In the genomic region with DNA sequence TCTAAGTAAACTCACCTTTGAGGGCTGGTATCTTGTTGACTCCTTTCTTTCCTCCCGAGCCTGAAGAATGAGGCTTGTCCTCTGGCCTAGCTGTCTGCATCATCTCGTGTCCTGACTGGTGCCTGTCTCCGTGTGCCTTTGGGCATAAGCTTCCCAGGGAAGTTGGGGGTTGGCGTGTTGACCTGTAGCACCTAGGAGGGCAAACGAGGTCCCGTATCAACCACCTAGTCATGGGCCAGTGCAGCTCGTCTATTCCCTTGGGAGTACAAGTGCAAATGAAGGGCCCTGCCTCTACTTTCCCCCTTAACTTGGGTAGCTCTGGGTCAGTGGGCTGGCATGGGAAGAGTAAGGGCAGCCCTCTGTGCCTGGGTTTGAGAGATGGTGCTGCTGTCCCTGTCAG, we compare ENCODE assay signal across 25 cellular contexts. TPM values are rescaled to one million over a fixed set of nuclear protein-coding genes. Genes with fewer than 3 reads are reported as not detected.
A peak's percentile ranks its signal among the peaks of the same experiment; 100 is the strongest.
DNase-seq lines count a peak whose midpoint lies in the region; ATAC-seq and TF ChIP-seq lines count a peak whose summit lies in the region.
"Had no signal": no experiment of that assay in that cellular context is flagged by ENCODE, and none has a peak within 500 bp of the region (broad histone marks: within the 10 kb centered on the region; RNA-seq: fewer than 3 reads in every experiment).

No MANE protein-coding gene starts in this region.

- intact Hi-C loops in activated T-helper 1 cell treated with anti-CD3 and anti-CD28 coated beads, Interleukin-12 subunit alpha, Interleukin-12 subunit beta, Interleukin-2, Interleukin-4 antibody, amounts not matched to agents 30 ng/mL and 10 ng/mL and 1 ng/mL, durations not matched to agents 14 hours and 24 hours and 36 hours (cut with micrococcal nuclease), result loop anchor here (10.0 kb wide), 1 partner anchor 1325 kb away; the partner anchor contains the start of genes CYB561D2, NPRL2 and TMEM115
- intact Hi-C loops in natural killer cell (cut with micrococcal nuclease), result no loop called here

- no peaks in the 10 kb centered on the region for H3K9me3 Mint-ChIP-seq in activated CD4-positive, alpha-beta T cell treated with anti-CD3 and anti-CD28 coated beads, Interleukin-2, amount 10 ng/mL, durations not matched to agents 7 days and 5 days
- H3K9me3 Mint-ChIP-seq in CD8-positive, alpha-beta memory T cell, result no peaks in the 10 kb centered on the region
- H3K9me3 Mint-ChIP-seq in activated T-helper 1 cell treated with anti-CD3 and anti-CD28 coated beads, Interleukin-12 subunit alpha, Interleukin-12 subunit beta, Interleukin-2, Interleukin-4 antibody, amounts not matched to agents 30 ng/mL and 10 ng/mL and 1 ng/mL, durations not matched to agents 14 hours and 24 hours and 36 hours, result no peaks in the 10 kb centered on the region
- no peaks in the 10 kb centered on the region for H3K9me3 Mint-ChIP-seq in natural killer cell
- H3K9me3 Mint-ChIP-seq: brain, CD14-positive monocyte had no signal

- H3K36me3 ChIP-seq in CD8-positive, alpha-beta memory T cell (ENCODE audit: insufficient read depth, low read length), result peaks cover 25% of the 10 kb centered on the region
- H3K36me3 ChIP-seq: SJCRH30 had no signal

- no peak for TF ChIP-seq CTCF in natural killer cell (IDR thresholded peaks at IDR 0.05)

- H3K4me1 ChIP-seq in CD8-positive, alpha-beta memory T cell (ENCODE audit: insufficient read depth, low read length), result peaks cover 97% of the 10 kb centered on the region
- H3K4me1 ChIP-seq: SJCRH30 had no signal

- H3K27ac Mint-ChIP-seq in activated CD4-positive, alpha-beta T cell treated with anti-CD3 and anti-CD28 coated beads, Interleukin-2, amount 10 ng/mL, durations not matched to agents 7 days and 5 days, result peak overlapping the region; percentile 78
- peak overlapping the region; percentile 36 to 90 (median 79) for H3K27ac Mint-ChIP-seq in CD8-positive, alpha-beta memory T cell
- H3K27ac Mint-ChIP-seq in activated T-helper 1 cell treated with anti-CD3 and anti-CD28 coated beads, Interleukin-12 subunit alpha, Interleukin-12 subunit beta, Interleukin-2, Interleukin-4 antibody, amounts not matched to agents 30 ng/mL and 10 ng/mL and 1 ng/mL, durations not matched to agents 14 hours and 24 hours and 36 hours, result peak overlapping the region; percentile 73
- peak overlapping the region; percentile 81 for H3K27ac Mint-ChIP-seq in natural killer cell
- H3K27ac Mint-ChIP-seq: progenitor cell of endocrine pancreas had no signal

- DNase-seq in activated CD4-positive, alpha-beta T cell treated with anti-CD3 and anti-CD28 coated beads, Interleukin-2, amount 10 ng/mL, durations not matched to agents 7 days and 5 days, result no peak
- DNase-seq in activated CD4-positive, alpha-beta T cell treated with anti-CD3 and anti-CD28 coated beads, Interleukin-2, amount 50 U/mL, for 4 hours, result no peak
- peak in 1 of 5 donors; percentile 35 for DNase-seq in CD8-positive, alpha-beta memory T cell
- DNase-seq in activated T-helper 1 cell treated with anti-CD3 and anti-CD28 coated beads, Interleukin-12 subunit alpha, Interleukin-12 subunit beta, Interleukin-2, Interleukin-4 antibody, amounts not matched to agents 30 ng/mL and 10 ng/mL and 1 ng/mL, durations not matched to agents 14 hours and 24 hours and 36 hours (ENCODE audit: low spot score), result no peak
- no peak for DNase-seq in natural killer cell
- no peak for DNase-seq in amygdala (lab: John Stamatoyannopoulos, UW)
- no peak for DNase-seq in anterior cingulate cortex (lab: John Stamatoyannopoulos, UW)
- DNase-seq: activated CD4-positive, alpha-beta T cell treated with anti-CD3 and anti-CD28 coated beads for 4 hours; cortex of kidney; DMS79 treated with DMSO at 0.1 percent for 48 hours; NCI-H1105 treated with DMSO at 0.1 percent for 48 hours; NCI-H526; OCI-M1; SJCRH30; T1000; transverse colon had no signal

- H3K4me3 ChIP-seq in CD8-positive, alpha-beta memory T cell (ENCODE audit: low read length), result no peak overlapping the region
- H3K4me3 ChIP-seq: gastroesophageal sphincter, SJCRH30, transverse colon had no signal

- H3K9me3 ChIP-seq in CD8-positive, alpha-beta memory T cell (ENCODE audit: low read length), result no peaks in the 10 kb centered on the region
- H3K9me3 ChIP-seq: gastroesophageal sphincter, SJCRH30, transverse colon had no signal

- no peak overlapping the region for H3K27ac ChIP-seq in CD8-positive, alpha-beta memory T cell (ENCODE audit: low read depth, low read length)
- H3K27ac ChIP-seq: gastroesophageal sphincter, SJCRH30 had no signal

- H3K4me3 Mint-ChIP-seq in activated CD4-positive, alpha-beta T cell treated with anti-CD3 and anti-CD28 coated beads, Interleukin-2, amount 10 ng/mL, durations not matched to agents 7 days and 5 days, result no peak overlapping the region
- peak overlapping the region in 2 of 7 donors; percentile 27 to 33 for H3K4me3 Mint-ChIP-seq in CD8-positive, alpha-beta memory T cell
- H3K4me3 Mint-ChIP-seq in activated T-helper 1 cell treated with anti-CD3 and anti-CD28 coated beads, Interleukin-12 subunit alpha, Interleukin-12 subunit beta, Interleukin-2, Interleukin-4 antibody, amounts not matched to agents 30 ng/mL and 10 ng/mL and 1 ng/mL, durations not matched to agents 14 hours and 24 hours and 36 hours, result no peak overlapping the region
- no peak overlapping the region for H3K4me3 Mint-ChIP-seq in natural killer cell
- H3K4me3 Mint-ChIP-seq: brain, CD14-positive monocyte had no signal

- H3K36me3 Mint-ChIP-seq in activated CD4-positive, alpha-beta T cell treated with anti-CD3 and anti-CD28 coated beads, Interleukin-2, amount 10 ng/mL, durations not matched to agents 7 days and 5 days (ENCODE audit: low read depth), result peaks cover 54% of the 10 kb centered on the region
- peaks cover 6 to 54% (median 12%) of the 10 kb centered on the region in 3 donors for H3K36me3 Mint-ChIP-seq in CD8-positive, alpha-beta memory T cell
- peaks cover 34% of the 10 kb centered on the region for H3K36me3 Mint-ChIP-seq in activated T-helper 1 cell treated with anti-CD3 and anti-CD28 coated beads, Interleukin-12 subunit alpha, Interleukin-12 subunit beta, Interleukin-2, Interleukin-4 antibody, amounts not matched to agents 30 ng/mL and 10 ng/mL and 1 ng/mL, durations not matched to agents 14 hours and 24 hours and 36 hours (ENCODE audit: low read depth)
- H3K36me3 Mint-ChIP-seq in natural killer cell, result peaks cover 7% of the 10 kb centered on the region

- no peaks in the 10 kb centered on the region for H3K27me3 ChIP-seq in CD8-positive, alpha-beta memory T cell (ENCODE audit: insufficient read depth, low read length, poor library complexity, severe bottlenecking)
- H3K27me3 ChIP-seq: gastroesophageal sphincter, SJCRH30, transverse colon had no signal

- CTCF ChIA-PET in activated CD4-positive, alpha-beta T cell treated with anti-CD3 and anti-CD28 coated beads, Interleukin-2, amount 10 ng/mL, durations not matched to agents 7 days and 5 days (lab: Charles Lee), result interaction anchor here (0.7 to 10.5 kb wide), 4 partner anchors 8 to 292 kb away, joined by 3 to 144 read pairs (median 60); partner anchors contain the start of genes DCAF1 and TEX264
- CTCF ChIA-PET in CD8-positive, alpha-beta memory T cell (lab: Charles Lee), result interaction anchor here (1.3 to 14.8 kb wide), 5 partner anchors 10 to 1064 kb away, joined by 3 to 210 read pairs (median 23); partner anchors contain the start of genes DCAF1 and TEX264

- POLR2A ChIA-PET in activated CD4-positive, alpha-beta T cell treated with anti-CD3 and anti-CD28 coated beads, Interleukin-2, amount 10 ng/mL, durations not matched to agents 7 days and 5 days (lab: Charles Lee), result no interaction called here
- POLR2A ChIA-PET in CD8-positive, alpha-beta memory T cell (lab: Charles Lee), result interaction anchor here (3.0 to 4.3 kb wide), 2 partner anchors 7 to 179 kb away, joined by 26 to 89 read pairs; partner anchors contain the start of gene DCAF1

- no peaks in the 10 kb centered on the region for H3K27me3 Mint-ChIP-seq in activated CD4-positive, alpha-beta T cell treated with anti-CD3 and anti-CD28 coated beads, Interleukin-2, amount 10 ng/mL, durations not matched to agents 7 days and 5 days
- peaks cover 0 to 1% of the 10 kb centered on the region in 2 donors for H3K27me3 Mint-ChIP-seq in CD8-positive, alpha-beta memory T cell
- H3K27me3 Mint-ChIP-seq in activated T-helper 1 cell treated with anti-CD3 and anti-CD28 coated beads, Interleukin-12 subunit alpha, Interleukin-12 subunit beta, Interleukin-2, Interleukin-4 antibody, amounts not matched to agents 30 ng/mL and 10 ng/mL and 1 ng/mL, durations not matched to agents 14 hours and 24 hours and 36 hours (ENCODE audit: insufficient read depth), result no peaks in the 10 kb centered on the region
- H3K27me3 Mint-ChIP-seq in natural killer cell (ENCODE audit: low read depth in 2 of 2), result no peaks in the 10 kb centered on the region
- H3K27me3 Mint-ChIP-seq: brain, progenitor cell of endocrine pancreas had no signal

- no peak for ATAC-seq in natural killer cell
- no peak for ATAC-seq in HG03378 (IDR thresholded peaks at IDR 0.05; ENCODE audit: unreplicated experiment)
- ATAC-seq: gastroesophageal sphincter, HCT116 had no signal

- peaks cover 90% of the 10 kb centered on the region for H3K4me1 Mint-ChIP-seq in activated CD4-positive, alpha-beta T cell treated with anti-CD3 and anti-CD28 coated beads, Interleukin-2, amount 10 ng/mL, durations not matched to agents 7 days and 5 days
- peaks cover 68 to 97% (median 96%) of the 10 kb centered on the region in 3 donors for H3K4me1 Mint-ChIP-seq in CD8-positive, alpha-beta memory T cell
- peaks cover 94% of the 10 kb centered on the region for H3K4me1 Mint-ChIP-seq in activated T-helper 1 cell treated with anti-CD3 and anti-CD28 coated beads, Interleukin-12 subunit alpha, Interleukin-12 subunit beta, Interleukin-2, Interleukin-4 antibody, amounts not matched to agents 30 ng/mL and 10 ng/mL and 1 ng/mL, durations not matched to agents 14 hours and 24 hours and 36 hours (ENCODE audit: low read depth)
- peaks cover 64 to 83% of the 10 kb centered on the region in 2 donors for H3K4me1 Mint-ChIP-seq in natural killer cell

RNA-seq across cellular contexts. Expression of gene TEX264, which starts 8.7 kb away (rescaled TPM):
- 10 to 100 TPM; 75.2 to 81.4 TPM for total RNA-seq in activated CD4-positive, alpha-beta T cell treated with anti-CD3 and anti-CD28 coated beads, Interleukin-2, amount 10 ng/mL, durations not matched to agents 7 days and 5 days
- total RNA-seq in CD8-positive, alpha-beta memory T cell, result 10 to 100 TPM; 48.2 to 52.3 TPM
- polyA plus RNA-seq in CD8-positive, alpha-beta memory T cell, result 110 TPM
- 50.3 and 52.0 TPM in 2 replicates for total RNA-seq in activated T-helper 1 cell treated with anti-CD3 and anti-CD28 coated beads, Interleukin-12 subunit alpha, Interleukin-12 subunit beta, Interleukin-2, Interleukin-4 antibody, amounts not matched to agents 30 ng/mL and 10 ng/mL and 1 ng/mL, durations not matched to agents 14 hours and 24 hours and 36 hours
- 10 to 100 TPM; 41.1 to 46.8 (median 45.4) TPM for total RNA-seq in natural killer cell

RNA-seq across cellular contexts. Expression of gene GRM2, which starts 27.1 kb away (rescaled TPM):
- 1 to 10 TPM; 2.4 to 3.0 TPM for total RNA-seq in activated CD4-positive, alpha-beta T cell treated with anti-CD3 and anti-CD28 coated beads, Interleukin-2, amount 10 ng/mL, durations not matched to agents 7 days and 5 days
- under 1 TPM; 0.59 to 0.62 TPM for total RNA-seq in CD8-positive, alpha-beta memory T cell
- 0.10 TPM for polyA plus RNA-seq in CD8-positive, alpha-beta memory T cell
- total RNA-seq in activated T-helper 1 cell treated with anti-CD3 and anti-CD28 coated beads, Interleukin-12 subunit alpha, Interleukin-12 subunit beta, Interleukin-2, Interleukin-4 antibody, amounts not matched to agents 30 ng/mL and 10 ng/mL and 1 ng/mL, durations not matched to agents 14 hours and 24 hours and 36 hours, result 0.96 and 1.0 TPM in 2 replicates
- total RNA-seq in natural killer cell, result 1 to 10 TPM; 5.6 to 8.0 (median 7.4) TPM
- total RNA-seq: HT-29, LHCN-M2, skeletal muscle tissue had no signal
- polyA plus RNA-seq: CD14-positive monocyte had no signal
